22 cellular contexts compared by ENCODE assay signal in genomic region chr17:57871155-57871554, GRCh38. TPM values are rescaled to one million over a fixed set of nuclear protein-coding genes. Genes with fewer than 3 reads are reported as not detected.
DNase-seq lines count a peak whose midpoint lies in the region; ATAC-seq, FAIRE-seq and TF ChIP-seq lines count a peak whose summit lies in the region.
"Had no signal": no experiment of that assay in that cellular context is flagged by ENCODE, and none has a peak within 500 bp of the region (broad histone marks: within the 10 kb centered on the region; RNA-seq: fewer than 3 reads in every experiment).

No MANE protein-coding gene starts in this region.

- peaks cover 20 to 32% of the 10 kb centered on the region in 2 donors for H3K4me1 ChIP-seq in kidney (ENCODE audit: control insufficient read depth in 1 of 2, insufficient read depth in 1 of 2, low read depth in 1 of 2, low read length in 2 of 2)
- H3K4me1 ChIP-seq in skeletal muscle tissue (ENCODE audit: control insufficient read depth in 3 of 3, insufficient read depth in 3 of 3, low read length in 3 of 3): peaks cover 67 to 85% (median 77%) of the 10 kb centered on the region in 3 donors

- intact Hi-C loops in kidney (cut with DNase I): no loop called here

- no peaks in the 10 kb centered on the region for H3K9me3 ChIP-seq in WERI-Rb-1 (ENCODE audit: severe bottlenecking)
- H3K9me3 ChIP-seq in kidney (ENCODE audit: control insufficient read depth in 1 of 2, low read length in 2 of 2): no peaks in the 10 kb centered on the region
- H3K9me3 ChIP-seq in skeletal muscle tissue (ENCODE audit: control insufficient read depth in 3 of 3, low read length in 3 of 3): no peaks in the 10 kb centered on the region
- H3K9me3 ChIP-seq: BE2C, HAP-1, SK-N-SH had no signal

- H3K4me3 ChIP-seq in HL-60 (replicated peaks; ENCODE audit: insufficient read depth, low read length) (no peak overlapping the region), WERI-Rb-1 (ENCODE audit: low read depth, low read length) (no peak overlapping the region), kidney (ENCODE audit: low read length in 2 of 2) (no peak overlapping the region), skeletal muscle tissue (ENCODE audit: low read length in 3 of 3) (no peak overlapping the region)
- H3K4me3 ChIP-seq: HAP-1, K562 had no signal

- DNase-seq in HL-60 (ENCODE audit: low read depth in 1 of 2, low spot score in 1 of 2): no peak
- DNase-seq in WERI-Rb-1: no peak
- peak; percentile 4 for DNase-seq in kidney
- no peak for DNase-seq in pons (ENCODE audit: low spot score)
- no peak for DNase-seq in activated CD4-positive, alpha-beta T cell treated with anti-CD3 and anti-CD28 coated beads, Interleukin-2, amount 50 U/mL, for 4 hours
- DNase-seq: BE2C; CD4-positive, alpha-beta memory T cell; DMS53; NCI-H1092 treated with DMSO at 0.1 percent for 48 hours; NCI-H146; NCI-H2029 treated with DMSO at 0.1 percent for 48 hours; NCI-H2171 treated with DMSO at 0.1 percent for 48 hours; NCI-H446; SHP77; SK-N-SH had no signal

- TF ChIP-seq CTCF in HL-60 (IDR thresholded peaks at IDR 0.05; ENCODE audit: insufficient read depth, low read length): no peak
- TF ChIP-seq CTCF in WERI-Rb-1 (IDR thresholded peaks at IDR 0.05; ENCODE audit: low read depth, low read length): no peak
- TF ChIP-seq CTCF in kidney (IDR thresholded peaks at IDR 0.05; ENCODE audit: borderline replicate concordance, extremely low read depth, insufficient read depth): no peak

- FAIRE-seq in kidney (lab: Jason Lieb, UNC): no peak
- FAIRE-seq: GM12891, K562, RCC 7860 had no signal

- H3K27me3 ChIP-seq in HL-60 (ENCODE audit: insufficient read depth, poor library complexity, severe bottlenecking) (no peaks in the 10 kb centered on the region), WERI-Rb-1 (ENCODE audit: insufficient read depth, low read depth, severe bottlenecking) (no peaks in the 10 kb centered on the region), skeletal muscle tissue (ENCODE audit: control insufficient read depth in 3 of 3, insufficient read depth in 3 of 3, low read length in 3 of 3) (no peaks in the 10 kb centered on the region)
- H3K27me3 ChIP-seq: BE2C had no signal

- no peak overlapping the region for H3K9ac ChIP-seq in kidney (ENCODE audit: low read length in 2 of 2)
- peak overlapping the region in 1 of 3 donors; percentile 11 for H3K9ac ChIP-seq in skeletal muscle tissue (ENCODE audit: low read depth in 1 of 3, low read length in 3 of 3)

- H3K27ac ChIP-seq in HL-60 (replicated peaks): peak overlapping the region; percentile 63
- H3K27ac ChIP-seq in WERI-Rb-1: peak overlapping the region; percentile 99
- no peak overlapping the region for H3K27ac ChIP-seq in kidney (ENCODE audit: low read depth in 2 of 2, low read length in 2 of 2)
- peak overlapping the region; percentile 19 for H3K27ac ChIP-seq in skeletal muscle tissue (ENCODE audit: low read depth, low read length)

- H3K36me3 ChIP-seq in WERI-Rb-1: peaks cover 18% of the 10 kb centered on the region
- peaks cover 9 to 23% of the 10 kb centered on the region in 2 donors for H3K36me3 ChIP-seq in kidney (ENCODE audit: control insufficient read depth in 1 of 2, insufficient read depth in 2 of 2, low read length in 2 of 2)
- peaks cover 37 to 52% (median 41%) of the 10 kb centered on the region in 3 donors for H3K36me3 ChIP-seq in skeletal muscle tissue (ENCODE audit: control insufficient read depth in 3 of 3, insufficient read depth in 3 of 3, low read length in 3 of 3)
- H3K36me3 ChIP-seq: BE2C, HAP-1 had no signal

- ATAC-seq in GM21367 (IDR thresholded peaks at IDR 0.05; ENCODE audit: unreplicated experiment): no peak
- ATAC-seq in GM19467 (IDR thresholded peaks at IDR 0.05; ENCODE audit: unreplicated experiment): no peak
- ATAC-seq: K562 had no signal

RNA-seq across cellular contexts. Expression of gene MRPS23, which starts 21.3 kb away (rescaled TPM):
- total RNA-seq in kidney (40.2 TPM), skeletal muscle tissue (10.4 TPM)
- 75.3 TPM for polyA plus RNA-seq in kidney (ENCODE audit: insufficient read depth, low read depth, low replicate concordance)

Comparison
In these comparisons a context has a peak if more than half of its experiments do, and no peak if none do; other contexts are left out.
1. H3K27ac ChIP-seq: peak in HL-60 (single experiment), WERI-Rb-1 (single experiment) and skeletal muscle tissue (single experiment); none in kidney (0 of 2).